Comparison of ENCODE assay signal across 26 cellular contexts in the genomic region with DNA sequence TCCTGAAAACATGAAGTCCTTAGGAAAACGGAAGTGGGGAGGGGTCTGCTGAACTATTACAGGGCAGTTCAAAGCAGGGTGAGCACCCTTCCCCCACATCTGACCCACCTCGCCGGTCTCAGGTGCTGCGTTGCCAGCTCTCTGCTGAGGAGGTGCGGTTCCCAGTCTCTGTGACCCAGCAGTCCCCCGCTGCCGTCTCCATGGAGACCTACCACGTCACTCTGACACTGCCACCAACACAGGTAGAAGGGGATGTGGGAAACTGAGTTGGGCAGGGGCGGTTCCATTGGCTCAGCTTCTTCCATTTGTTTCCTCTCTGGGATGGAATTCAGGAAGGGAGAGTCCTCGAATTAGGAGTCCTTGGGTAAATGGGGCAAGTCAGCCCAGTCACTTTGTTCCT. TPM values are rescaled to one million over a fixed set of nuclear protein-coding genes. Genes with fewer than 3 reads are reported as not detected.
DNase-seq lines count a peak whose midpoint lies in the region; ATAC-seq and TF ChIP-seq lines count a peak whose summit lies in the region.
"Had no signal": no experiment of that assay in that cellular context is flagged by ENCODE, and none has a peak within 500 bp of the region (broad histone marks: within the 10 kb centered on the region; RNA-seq: fewer than 3 reads in every experiment).

No MANE protein-coding gene starts in this region.

- CTCF ChIA-PET in activated CD4-positive, alpha-beta memory T cell treated with anti-CD3 and anti-CD28 coated beads, Interleukin-2, amount 10 ng/mL, durations not matched to agents 7 days and 5 days (lab: Charles Lee), result interaction anchor here (2.4 kb wide), 1 partner anchor 59 kb away, joined by 9 read pairs; no protein-coding TSS in a partner anchor
- CTCF ChIA-PET in activated CD4-positive, alpha-beta memory T cell treated with anti-CD3 and anti-CD28 coated beads for 36 hours (lab: Charles Lee), result no interaction called here

- peak overlapping the region; percentile 8 for H3K27ac Mint-ChIP-seq in activated CD4-positive, alpha-beta memory T cell treated with anti-CD3 and anti-CD28 coated beads, Interleukin-2, amount 10 ng/mL, durations not matched to agents 7 days and 5 days
- H3K27ac Mint-ChIP-seq in activated CD4-positive, alpha-beta memory T cell treated with anti-CD3 and anti-CD28 coated beads for 36 hours, result no peak overlapping the region
- H3K27ac Mint-ChIP-seq in GM23338, result no peak overlapping the region
- peak overlapping the region; percentile 70 for H3K27ac Mint-ChIP-seq in activated naive CD8-positive, alpha-beta T cell treated with anti-CD3 and anti-CD28 coated beads for 36 hours
- H3K27ac Mint-ChIP-seq in neural crest cell (ENCODE audit: unreplicated experiment), result no peak overlapping the region
- H3K27ac Mint-ChIP-seq: H9 had no signal

- WGBS in right lobe of liver (ENCODE audit: insufficient coverage, low coverage, low lambda C conversion rate, missing lambda C conversion rate), result 92% methylated on average over 3 of the region's 10 CpGs

- intact Hi-C loops in activated CD4-positive, alpha-beta memory T cell treated with anti-CD3 and anti-CD28 coated beads for 36 hours (cut with micrococcal nuclease), result no loop called here
- intact Hi-C loops in Right ventricle myocardium inferior (cut with DNase I) (no loop called here), right lobe of liver (cut with DNase I) (no loop called here)

- H2AFZ ChIP-seq in GM23338, result no peak overlapping the region

- POLR2A ChIA-PET in activated CD4-positive, alpha-beta memory T cell treated with anti-CD3 and anti-CD28 coated beads, Interleukin-2, amount 10 ng/mL, durations not matched to agents 7 days and 5 days (lab: Charles Lee), result interaction anchor here (1.4 to 8.1 kb wide), 4 partner anchors 9 to 25 kb away, joined by 4 to 219 read pairs (median 55); partner anchors contain the start of genes DPAGT1, HINFP and HMBS
- POLR2A ChIA-PET in activated CD4-positive, alpha-beta memory T cell treated with anti-CD3 and anti-CD28 coated beads for 36 hours (lab: Charles Lee), result interaction anchor here (1.0 to 5.2 kb wide), 3 partner anchors 9 to 16 kb away, joined by 3 to 56 read pairs (median 4); partner anchors contain the start of genes DPAGT1 and HINFP

- H3K4me3 Mint-ChIP-seq in activated CD4-positive, alpha-beta memory T cell treated with anti-CD3 and anti-CD28 coated beads, Interleukin-2, amount 10 ng/mL, durations not matched to agents 7 days and 5 days, result no peak overlapping the region
- no peak overlapping the region for H3K4me3 Mint-ChIP-seq in activated CD4-positive, alpha-beta memory T cell treated with anti-CD3 and anti-CD28 coated beads for 36 hours
- H3K4me3 Mint-ChIP-seq in GM23338, result no peak overlapping the region; the same call in 2 of the 3 replicates
- H3K4me3 Mint-ChIP-seq in activated naive CD8-positive, alpha-beta T cell treated with anti-CD3 and anti-CD28 coated beads for 36 hours, result no peak overlapping the region
- peak overlapping the region; percentile 22 for H3K4me3 Mint-ChIP-seq in neural crest cell
- H3K4me3 Mint-ChIP-seq: H9 had no signal

- no peak for DNase-seq in activated CD4-positive, alpha-beta memory T cell treated with anti-CD3 and anti-CD28 coated beads, Interleukin-2, amount 10 ng/mL, durations not matched to agents 7 days and 5 days
- no peak for DNase-seq in activated CD4-positive, alpha-beta memory T cell treated with anti-CD3 and anti-CD28 coated beads for 36 hours
- DNase-seq in GM23338 (ENCODE audit: low spot score) (peak; percentile 34), neural crest cell (ENCODE audit: low read depth, low spot score) (no peak), Right ventricle myocardium inferior (ENCODE audit: missing footprints) (no peak), SHP77 (lab: John Stamatoyannopoulos, UW) (no peak), right lobe of liver (no peak)
- DNase-seq in activated naive CD8-positive, alpha-beta T cell treated with anti-CD3 and anti-CD28 coated beads for 36 hours, result no peak
- DNase-seq: activated CD4-positive, alpha-beta T cell treated with anti-CD3 and anti-CD28 coated beads for 4 hours; AML-193; Caco-2; central memory CD4-positive, alpha-beta T cell; DMS79 treated with DMSO at 0.1 percent for 48 hours; H9; Kasumi-1; kidney glomerular epithelial cell; NCI-H1092; NCI-H187; NCI-H526; psoas muscle; stimulated activated CD8-positive, alpha-beta memory T cell treated with anti-CD3 and anti-CD28 coated beads, Interleukin-4, amount 100 ng/mL, for 48 hours; T-helper 2 cell; transverse colon had no signal

- H4K20me1 ChIP-seq in GM23338 (replicated peaks; ENCODE audit: insufficient read depth), result no peaks in the 10 kb centered on the region

- H3K9me3 ChIP-seq in right lobe of liver, result no peaks in the 10 kb centered on the region
- H3K9me3 ChIP-seq: Caco-2, psoas muscle, transverse colon had no signal

- H3K9me3 Mint-ChIP-seq in activated CD4-positive, alpha-beta memory T cell treated with anti-CD3 and anti-CD28 coated beads, Interleukin-2, amount 10 ng/mL, durations not matched to agents 7 days and 5 days, result no peaks in the 10 kb centered on the region
- H3K9me3 Mint-ChIP-seq in activated CD4-positive, alpha-beta memory T cell treated with anti-CD3 and anti-CD28 coated beads for 36 hours, result no peaks in the 10 kb centered on the region
- H3K9me3 Mint-ChIP-seq in GM23338 (no peaks in the 10 kb centered on the region), neural crest cell (no peaks in the 10 kb centered on the region)
- H3K9me3 Mint-ChIP-seq in activated naive CD8-positive, alpha-beta T cell treated with anti-CD3 and anti-CD28 coated beads for 36 hours, result no peaks in the 10 kb centered on the region
- H3K9me3 Mint-ChIP-seq: H9 had no signal

- ATAC-seq in GM23338 (no peak), Right ventricle myocardium inferior (no peak), right lobe of liver (no peak)
- ATAC-seq: psoas muscle had no signal

- peaks cover 52% of the 10 kb centered on the region for H3K4me1 Mint-ChIP-seq in activated CD4-positive, alpha-beta memory T cell treated with anti-CD3 and anti-CD28 coated beads, Interleukin-2, amount 10 ng/mL, durations not matched to agents 7 days and 5 days
- H3K4me1 Mint-ChIP-seq in activated CD4-positive, alpha-beta memory T cell treated with anti-CD3 and anti-CD28 coated beads for 36 hours (ENCODE audit: low read depth), result peaks cover 51% of the 10 kb centered on the region
- H3K4me1 Mint-ChIP-seq in GM23338 (peaks cover 25% of the 10 kb centered on the region), neural crest cell (peaks cover 23% of the 10 kb centered on the region)
- H3K4me1 Mint-ChIP-seq in activated naive CD8-positive, alpha-beta T cell treated with anti-CD3 and anti-CD28 coated beads for 36 hours, result peaks cover 40% of the 10 kb centered on the region

- no peaks in the 10 kb centered on the region for H3K9me2 ChIP-seq in GM23338 (ENCODE audit: insufficient read depth)

- no peak overlapping the region for H3K4me3 ChIP-seq in GM23338
- no peak overlapping the region for H3K4me3 ChIP-seq in right lobe of liver
- H3K4me3 ChIP-seq: lung, psoas muscle, SK-N-MC, transverse colon had no signal

- H3K27ac ChIP-seq in GM23338 (ENCODE audit: low read depth), result no peak overlapping the region
- H3K27ac ChIP-seq in right lobe of liver, result no peak overlapping the region
- H3K27ac ChIP-seq: psoas muscle, SK-N-MC, transverse colon had no signal

- peaks cover 5% of the 10 kb centered on the region; the same call in 1 of the 2 replicates for H3F3A ChIP-seq in GM23338 (replicated peaks; ENCODE audit: low read depth)

- H3K36me3 ChIP-seq in GM23338 (ENCODE audit: insufficient read depth), result no peaks in the 10 kb centered on the region
- peaks cover 0 to 31% (median 11%) of the 10 kb centered on the region in 4 donors for H3K36me3 ChIP-seq in right lobe of liver

- no peak for TF ChIP-seq CTCF in GM23338 (conservative IDR thresholded peaks at IDR 0.05; ENCODE audit: low read depth in 2 of 2)
- TF ChIP-seq CTCF in neural crest cell (conservative IDR thresholded peaks at IDR 0.05), result no peak
- TF ChIP-seq CTCF in right lobe of liver (IDR thresholded peaks at IDR 0.05), result no peak

- no peak overlapping the region for H3K4me2 ChIP-seq in GM23338

- H3K4me1 ChIP-seq in GM23338 (ENCODE audit: insufficient read depth), result peaks cover 20% of the 10 kb centered on the region
- H3K4me1 ChIP-seq in right lobe of liver, result peaks cover 0 to 28% (median 4%) of the 10 kb centered on the region in 4 donors

- TF ChIP-seq POLR2A in right lobe of liver (IDR thresholded peaks at IDR 0.05), result no peak

- H3K79me2 ChIP-seq in GM23338 (replicated peaks; ENCODE audit: insufficient read depth), result no peaks in the 10 kb centered on the region

- H3K27me3 ChIP-seq in GM23338 (ENCODE audit: insufficient read depth) (peaks cover 20% of the 10 kb centered on the region), right lobe of liver (no peaks in the 10 kb centered on the region)
- H3K27me3 ChIP-seq: transverse colon had no signal

- H3K36me3 Mint-ChIP-seq in activated CD4-positive, alpha-beta memory T cell treated with anti-CD3 and anti-CD28 coated beads, Interleukin-2, amount 10 ng/mL, durations not matched to agents 7 days and 5 days (ENCODE audit: low read depth), result peaks cover 54% of the 10 kb centered on the region
- H3K36me3 Mint-ChIP-seq in activated CD4-positive, alpha-beta memory T cell treated with anti-CD3 and anti-CD28 coated beads for 36 hours, result peaks cover 23% of the 10 kb centered on the region
- H3K36me3 Mint-ChIP-seq in GM23338 (ENCODE audit: low read depth) (no peaks in the 10 kb centered on the region; the same call in 2 of the 3 replicates), neural crest cell (ENCODE audit: low read depth) (no peaks in the 10 kb centered on the region)
- peaks cover 33% of the 10 kb centered on the region for H3K36me3 Mint-ChIP-seq in activated naive CD8-positive, alpha-beta T cell treated with anti-CD3 and anti-CD28 coated beads for 36 hours

- no peaks in the 10 kb centered on the region for H3K27me3 Mint-ChIP-seq in activated CD4-positive, alpha-beta memory T cell treated with anti-CD3 and anti-CD28 coated beads, Interleukin-2, amount 10 ng/mL, durations not matched to agents 7 days and 5 days
- H3K27me3 Mint-ChIP-seq in activated CD4-positive, alpha-beta memory T cell treated with anti-CD3 and anti-CD28 coated beads for 36 hours, result no peaks in the 10 kb centered on the region
- H3K27me3 Mint-ChIP-seq in GM23338 (ENCODE audit: insufficient read depth, low read depth, poor library complexity) (peaks cover 21% of the 10 kb centered on the region), neural crest cell (ENCODE audit: low read depth) (no peaks in the 10 kb centered on the region)
- H3K27me3 Mint-ChIP-seq in activated naive CD8-positive, alpha-beta T cell treated with anti-CD3 and anti-CD28 coated beads for 36 hours, result no peaks in the 10 kb centered on the region

RNA-seq across cellular contexts. Expression of gene C2CD2L, which starts 3.3 kb away (rescaled TPM):
- total RNA-seq in activated CD4-positive, alpha-beta memory T cell treated with anti-CD3 and anti-CD28 coated beads, Interleukin-2, amount 10 ng/mL, durations not matched to agents 7 days and 5 days, result 10 to 100 TPM; 28.5 to 29.2 TPM
- total RNA-seq in activated CD4-positive, alpha-beta memory T cell treated with anti-CD3 and anti-CD28 coated beads for 36 hours, result 10 to 100 TPM; 23.6 to 25.2 TPM
- total RNA-seq in GM23338 (2014; rRNA removed; shearing (Covaris generic)), result 2.3 and 4.4 TPM in 2 replicates
- polyA plus RNA-seq in GM23338 (2016; fragmentation: Nextera tagmentation; extraction: Ambion mirVana), result 1.4 TPM in 2 replicates
- 10 to 100 TPM; 19.3 to 20.0 TPM for total RNA-seq in activated naive CD8-positive, alpha-beta T cell treated with anti-CD3 and anti-CD28 coated beads for 36 hours
- total RNA-seq in neural crest cell, result 9.8 and 10.0 TPM in 2 replicates
- total RNA-seq in Right ventricle myocardium inferior, result 11.8 TPM
- 1 to 10 TPM; 5.4 to 9.7 (median 6.5) TPM for total RNA-seq in right lobe of liver

RNA-seq across cellular contexts. Expression of gene DPAGT1, which starts 8.8 kb away (rescaled TPM):
- total RNA-seq in activated CD4-positive, alpha-beta memory T cell treated with anti-CD3 and anti-CD28 coated beads, Interleukin-2, amount 10 ng/mL, durations not matched to agents 7 days and 5 days, result 10 to 100 TPM; 57.3 to 58.4 TPM
- 10 to 100 TPM; 64.4 to 66.9 TPM for total RNA-seq in activated CD4-positive, alpha-beta memory T cell treated with anti-CD3 and anti-CD28 coated beads for 36 hours
- total RNA-seq in GM23338 (2014; rRNA removed; shearing (Covaris generic)), result 36.4 and 37.2 TPM in 2 replicates
- polyA plus RNA-seq in GM23338 (2016; fragmentation: Nextera tagmentation; extraction: Ambion mirVana), result 48.3 and 52.6 TPM in 2 replicates
- total RNA-seq in activated naive CD8-positive, alpha-beta T cell treated with anti-CD3 and anti-CD28 coated beads for 36 hours, result 10 to 100 TPM; 58.3 to 63.6 TPM
- total RNA-seq in neural crest cell (48.8 and 49.5 TPM in 2 replicates), Right ventricle myocardium inferior (21.1 TPM), right lobe of liver (10 to 100 TPM; 29.8 to 55.5 (median 41.6) TPM)

RNA-seq across cellular contexts. Expression of gene HINFP, which starts 10.9 kb away (rescaled TPM):
- total RNA-seq in activated CD4-positive, alpha-beta memory T cell treated with anti-CD3 and anti-CD28 coated beads, Interleukin-2, amount 10 ng/mL, durations not matched to agents 7 days and 5 days, result 10 to 100 TPM; 36.6 to 36.7 TPM
- total RNA-seq in activated CD4-positive, alpha-beta memory T cell treated with anti-CD3 and anti-CD28 coated beads for 36 hours, result 10 to 100 TPM; 22.3 to 24.3 TPM
- 29.2 and 29.6 TPM in 2 replicates for total RNA-seq in GM23338 (2014; rRNA removed; shearing (Covaris generic))
- 12.6 and 12.8 TPM in 2 replicates for polyA plus RNA-seq in GM23338 (2016; fragmentation: Nextera tagmentation; extraction: Ambion mirVana)
- 10 to 100 TPM; 20.3 to 21.5 TPM for total RNA-seq in activated naive CD8-positive, alpha-beta T cell treated with anti-CD3 and anti-CD28 coated beads for 36 hours
- total RNA-seq in neural crest cell (38.5 and 38.6 TPM in 2 replicates), Right ventricle myocardium inferior (13.0 TPM), right lobe of liver (10 to 100 TPM in 4 of 6 experiments, 1 to 10 TPM in 2; 6.4 to 13.6 (median 10.7) TPM)

RNA-seq across cellular contexts. Expression of gene HMBS, which starts 25.8 kb away (rescaled TPM):
- total RNA-seq in activated CD4-positive, alpha-beta memory T cell treated with anti-CD3 and anti-CD28 coated beads, Interleukin-2, amount 10 ng/mL, durations not matched to agents 7 days and 5 days, result 10 to 100 TPM; 17.3 to 18.8 TPM
- total RNA-seq in activated CD4-positive, alpha-beta memory T cell treated with anti-CD3 and anti-CD28 coated beads for 36 hours, result 10 to 100 TPM; 31.2 to 33.8 TPM
- 91.7 and 107 TPM in 2 replicates for total RNA-seq in GM23338 (2014; rRNA removed; shearing (Covaris generic))
- 101 and 105 TPM in 2 replicates for polyA plus RNA-seq in GM23338 (2016; fragmentation: Nextera tagmentation; extraction: Ambion mirVana)
- total RNA-seq in activated naive CD8-positive, alpha-beta T cell treated with anti-CD3 and anti-CD28 coated beads for 36 hours, result 10 to 100 TPM; 42.1 to 43.0 TPM
- total RNA-seq in neural crest cell (55.5 and 58.4 TPM in 2 replicates), Right ventricle myocardium inferior (22.8 TPM), right lobe of liver (10 to 100 TPM; 11.3 to 35.3 (median 14.6) TPM)

RNA-seq across cellular contexts. Expression of gene ABCG4, which starts 38.4 kb away (rescaled TPM):
- not detected for total RNA-seq in activated CD4-positive, alpha-beta memory T cell treated with anti-CD3 and anti-CD28 coated beads, Interleukin-2, amount 10 ng/mL, durations not matched to agents 7 days and 5 days
- not detected for total RNA-seq in activated CD4-positive, alpha-beta memory T cell treated with anti-CD3 and anti-CD28 coated beads for 36 hours
- total RNA-seq in GM23338 (2014; rRNA removed; shearing (Covaris generic)), result 1.0 and 1.2 TPM in 2 replicates
- 0.58 and 0.94 TPM in 2 replicates for polyA plus RNA-seq in GM23338 (2016; fragmentation: Nextera tagmentation; extraction: Ambion mirVana)
- under 1 TPM; 0.12 to 0.22 TPM for total RNA-seq in activated naive CD8-positive, alpha-beta T cell treated with anti-CD3 and anti-CD28 coated beads for 36 hours
- total RNA-seq in neural crest cell (3.1 and 3.3 TPM in 2 replicates), Right ventricle myocardium inferior (1.3 TPM), right lobe of liver (under 1 TPM in 4 of 6 experiments, not detected in 2; 0.04 to 0.22 (median 0.09) TPM)
- total RNA-seq: dermis microvascular lymphatic vessel endothelial cell had no signal

Comparison
In these comparisons a context has a peak if more than half of its experiments do, and no peak if none do; other contexts are left out.
1. H3K27ac Mint-ChIP-seq: peak in activated CD4-positive, alpha-beta memory T cell treated with anti-CD3 and anti-CD28 coated beads, Interleukin-2, amount 10 ng/mL, durations not matched to agents 7 days and 5 days (single experiment) and activated naive CD8-positive, alpha-beta T cell treated with anti-CD3 and anti-CD28 coated beads for 36 hours (single experiment); none in activated CD4-positive, alpha-beta memory T cell treated with anti-CD3 and anti-CD28 coated beads for 36 hours (single experiment), GM23338 (single experiment) and neural crest cell (single experiment).